Comparison of ENCODE assay signal across 14 cellular contexts in the genomic region with DNA sequence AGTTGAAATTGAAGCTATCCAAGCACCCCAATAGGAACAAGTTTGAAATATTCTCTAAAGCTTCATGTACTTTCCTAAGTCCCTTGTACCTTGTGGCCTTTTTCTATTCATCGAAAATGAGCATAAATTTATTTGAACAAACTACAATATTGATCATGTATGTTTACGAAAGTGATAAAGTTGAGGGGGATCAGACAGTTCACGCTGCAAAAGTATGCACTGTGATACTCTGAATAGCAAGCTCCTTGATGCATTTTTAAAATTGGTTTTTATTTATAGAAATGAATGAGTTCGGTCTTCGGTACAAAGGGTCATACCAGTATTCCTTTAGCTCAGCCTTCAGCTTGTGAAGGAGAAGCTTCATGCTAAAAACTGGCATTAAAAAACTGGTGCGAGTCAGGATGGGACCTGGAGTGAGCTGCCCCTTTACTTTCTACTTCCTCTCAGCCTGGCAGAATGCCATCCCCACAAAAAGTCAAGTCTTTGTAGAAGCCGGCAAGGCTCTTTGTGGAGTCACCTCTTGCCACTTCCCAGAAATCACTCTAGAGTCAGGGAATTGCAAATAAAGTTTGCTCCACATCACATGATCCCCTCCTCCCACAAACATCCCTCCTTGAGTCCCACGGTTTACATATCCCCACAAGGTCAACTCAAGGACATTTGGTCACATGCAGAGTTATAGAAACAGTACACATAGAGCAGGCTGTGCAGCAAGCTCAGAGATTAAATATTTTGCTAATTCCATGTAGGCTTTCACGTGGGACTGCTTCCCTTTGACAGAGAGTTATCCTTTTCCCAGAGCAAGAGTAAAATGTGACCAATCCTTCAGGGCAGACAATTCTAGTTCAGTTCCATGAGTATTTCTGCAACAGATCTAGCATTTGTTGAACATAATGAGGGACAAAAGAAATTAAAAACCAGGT. TPM values are rescaled to one million over a fixed set of nuclear protein-coding genes. Genes with fewer than 3 reads are reported as not detected.
DNase-seq lines count a peak whose midpoint lies in the region; ATAC-seq lines count a peak whose summit lies in the region.
"Had no signal": no experiment of that assay in that cellular context is flagged by ENCODE, and none has a peak within 500 bp of the region (broad histone marks: within the 10 kb centered on the region; RNA-seq: fewer than 3 reads in every experiment).

No MANE protein-coding gene starts in this region.

- no peak overlapping the region for H3K4me3 ChIP-seq in SJCRH30
- H3K4me3 ChIP-seq: GM23248, spleen had no signal

- no peaks in the 10 kb centered on the region for H3K9me3 ChIP-seq in SJCRH30 (replicated peaks)
- H3K9me3 ChIP-seq: spleen had no signal

- 0 out of 2 replicates have a peak, but pooled peaks cover 6% of the 10 kb centered on the region for H3K4me1 ChIP-seq in SJCRH30

- ATAC-seq in HG02852 (IDR thresholded peaks at IDR 0.05; ENCODE audit: unreplicated experiment), result no peak
- ATAC-seq in HG03342 (IDR thresholded peaks at IDR 0.05; ENCODE audit: unreplicated experiment), result no peak

- H3K27me3 ChIP-seq in SJCRH30, result no peaks in the 10 kb centered on the region
- H3K27me3 ChIP-seq: spleen had no signal

- no peak overlapping the region for H3K27ac ChIP-seq in SJCRH30
- H3K27ac ChIP-seq: GM23248 had no signal

- DNase-seq in H4 (ENCODE audit: low spot score), result peak; percentile 53
- DNase-seq in SJCRH30, result peak; percentile 20 to 43
- peak; percentile 50 for DNase-seq in globus pallidus (ENCODE audit: low spot score)
- DNase-seq in putamen (ENCODE audit: low spot score), result peak; percentile 13
- DNase-seq in epidermal melanocyte (ENCODE audit: insufficient read length, low spot score), result no peak
- DNase-seq in SKM-1 (lab: John Stamatoyannopoulos, UW; ENCODE audit: unreplicated experiment), result no peak
- DNase-seq: activated CD4-positive, alpha-beta T cell treated with anti-CD3 and anti-CD28 coated beads, Interleukin-2, amount 50 U/mL, for 48 hours; activated naive CD4-positive, alpha-beta T cell treated with anti-CD3 and anti-CD28 coated beads, Interleukin-2, amount 50 U/mL, for 16 hours; GM23248; NCI-H187; spleen had no signal

- H3K36me3 ChIP-seq in SJCRH30, result no peaks in the 10 kb centered on the region
- H3K36me3 ChIP-seq: spleen had no signal

RNA-seq across cellular contexts. Expression of a gene that starts 34.6 kb away (rescaled TPM):
- 0.17 TPM in 1 of 2 replicates, not detected in the other for total RNA-seq in H4 (2014; rRNA removed; shearing (Covaris generic))
- not detected in 2 replicates for total RNA-seq in SJCRH30 (2014; rRNA removed; shearing (Covaris generic))
- total RNA-seq: GM23248; T-helper 1 cell treated with Interleukin-12 subunit alpha and Interleukin-12 subunit beta and Interleukin-4 antibody, amounts not matched to agents 30 ng/mL and 1 ng/mL, for 36 hours had no signal

Comparison
In these comparisons a context has a peak if more than half of its experiments do, and no peak if none do; other contexts are left out.
1. DNase-seq: peak in H4 (single experiment), SJCRH30 (2 of 2), globus pallidus (single experiment) and putamen (single experiment); none in epidermal melanocyte (single experiment) and SKM-1 (single experiment).